8 cellular contexts compared by ENCODE assay signal in genomic region chr7:135801045-135801693, GRCh38. TPM values are rescaled to one million over a fixed set of nuclear protein-coding genes. Genes with fewer than 3 reads are reported as not detected.
DNase-seq lines count a peak whose midpoint lies in the region; ATAC-seq and TF ChIP-seq lines count a peak whose summit lies in the region.

No MANE protein-coding gene starts in this region.

- H3K9me3 Mint-ChIP-seq in central memory CD8-positive, alpha-beta T cell: no peaks in the 10 kb centered on the region

- peaks cover 14% of the 10 kb centered on the region for H3K4me1 ChIP-seq in PC-9 (replicated peaks; ENCODE audit: insufficient read depth)

- H4K20me1 ChIP-seq in PC-9 (ENCODE audit: insufficient read depth): no peaks in the 10 kb centered on the region

- H3K27ac ChIP-seq in PC-9: no peak overlapping the region

- H3K36me3 Mint-ChIP-seq in central memory CD8-positive, alpha-beta T cell (ENCODE audit: insufficient read depth): no peaks in the 10 kb centered on the region

- no peaks in the 10 kb centered on the region for H3K36me3 ChIP-seq in PC-9 (ENCODE audit: low read depth)

- peaks cover 16% of the 10 kb centered on the region for H3K27me3 Mint-ChIP-seq in central memory CD8-positive, alpha-beta T cell

- H3K4me3 Mint-ChIP-seq in central memory CD8-positive, alpha-beta T cell: no peak overlapping the region

- DNase-seq in activated naive CD4-positive, alpha-beta T cell treated with Interleukin-2 at 50 U/mL for 16 hours: peak; percentile 7
- no peak for DNase-seq in activated naive CD4-positive, alpha-beta T cell (lab: John Stamatoyannopoulos, UW)
- DNase-seq in Kasumi-1 (lab: John Stamatoyannopoulos, UW) (peak; percentile 85 to 90), PC-9 (peak; percentile 31 to 72), kidney glomerular epithelial cell (lab: John Stamatoyannopoulos, UW) (peak; percentile 50), stromal cell of bone marrow (ENCODE audit: low read depth) (peak; percentile 46)
- DNase-seq in central memory CD8-positive, alpha-beta T cell (ENCODE audit: low spot score in 2 of 2): peak in 1 of 2 donors; percentile 18

- H3K4me2 ChIP-seq in PC-9: peak overlapping the region; percentile 45

- peak overlapping the region; percentile 62; the same call in 1 of the 2 replicates for H2AFZ ChIP-seq in PC-9

- peak; percentile 81 for ATAC-seq in GM21576 (IDR thresholded peaks at IDR 0.05; ENCODE audit: unreplicated experiment)
- ATAC-seq in central memory CD8-positive, alpha-beta T cell (replicated peaks; ENCODE audit: extremely low read depth, poor library complexity, severe bottlenecking): peak; percentile 56

- CTCF ChIA-PET in PC-9 (lab: Charles Lee): interaction anchor here (0.6 to 0.7 kb wide), 2 partner anchors 130 to 488 kb away, joined by 3 to 4 read pairs; no protein-coding TSS in a partner anchor

- H3K9me3 ChIP-seq in PC-9 (ENCODE audit: insufficient read depth, low read depth): no peaks in the 10 kb centered on the region

- BruUV-seq in PC-9 (replicated peaks; lab: Mats Ljungman, UMichigan): no TSS peak

- no peaks in the 10 kb centered on the region for H3K79me2 ChIP-seq in PC-9 (ENCODE audit: low read depth)

- H3K4me3 ChIP-seq in PC-9: no peak overlapping the region; the same call in 1 of the 2 replicates

- intact Hi-C loops in PC-9 (cut with micrococcal nuclease; ENCODE audit: unreplicated experiment): loop anchor here (1.0 to 5.0 kb wide), 6 partner anchors 128 to 1791 kb away; partner anchors contain the start of gene STMP1

- TF ChIP-seq CTCF in PC-9 (conservative IDR thresholded peaks at IDR 0.05): peak; percentile 94

- H3K4me1 Mint-ChIP-seq in central memory CD8-positive, alpha-beta T cell: peaks cover 9% of the 10 kb centered on the region

- no peak overlapping the region for H3K27ac Mint-ChIP-seq in central memory CD8-positive, alpha-beta T cell (ENCODE audit: low read depth)

- POLR2A ChIA-PET in PC-9 (lab: Charles Lee; ENCODE audit: unreplicated experiment): no interaction called here

- no peaks in the 10 kb centered on the region for H3K27me3 ChIP-seq in PC-9 (ENCODE audit: insufficient read depth, low read depth)

- H3F3A ChIP-seq in PC-9 (ENCODE audit: insufficient read depth, low read depth): no peaks in the 10 kb centered on the region

- H3K9me2 ChIP-seq in PC-9 (ENCODE audit: insufficient read depth): no peaks in the 10 kb centered on the region

RNA-seq across cellular contexts. Expression of gene FAM180A, which starts 52.6 kb away (rescaled TPM):
- not detected in 2 replicates for total RNA-seq in PC-9 (2021)

Comparison
In these comparisons a context has a peak if more than half of its experiments do, and no peak if none do; other contexts are left out.
1. DNase-seq: peak in activated naive CD4-positive, alpha-beta T cell treated with Interleukin-2 at 50 U/mL for 16 hours (single experiment), Kasumi-1 (2 of 2), PC-9 (2 of 2), kidney glomerular epithelial cell (single experiment) and stromal cell of bone marrow (single experiment); none in activated naive CD4-positive, alpha-beta T cell (0 of 4).